8 cellular contexts compared by ENCODE assay signal in genomic region chrX:136694491-136695087, GRCh38. TPM values are rescaled to one million over a fixed set of nuclear protein-coding genes. Genes with fewer than 3 reads are reported as not detected.
DNase-seq lines count a peak whose midpoint lies in the region; ATAC-seq and TF ChIP-seq lines count a peak whose summit lies in the region.

No MANE protein-coding gene starts in this region.

- DNase-seq in activated CD4-positive, alpha-beta T cell treated with anti-CD3 and anti-CD28 coated beads for 4 hours = peak; percentile 20 to 21
- DNase-seq in activated CD4-positive, alpha-beta T cell treated with anti-CD3 and anti-CD28 coated beads for 1 hour = no peak
- DNase-seq in HPDE6-E6E7 (ENCODE audit: extremely low spot score) (peak; percentile 16), NCI-H82 treated with DMSO at 0.1 percent for 48 hours (lab: John Stamatoyannopoulos, UW; ENCODE audit: unreplicated experiment) (peak; percentile 33), breast epithelium (ENCODE audit: low spot score in 2 of 2) (no peak), vagina (ENCODE audit: extremely low spot score in 2 of 2) (no peak)

- H3K9me3 ChIP-seq in breast epithelium (no peaks in the 10 kb centered on the region), liver (ENCODE audit: control insufficient read depth in 4 of 4, low read length in 3 of 4) (no peaks in the 10 kb centered on the region), vagina (no peaks in the 10 kb centered on the region)

- WGBS in liver = 40% methylated on average over 7 of the region's 7 CpGs

- H3K4me1 ChIP-seq in breast epithelium (no peaks in the 10 kb centered on the region), liver (ENCODE audit: control insufficient read depth in 4 of 4, insufficient read depth in 4 of 4, low read length in 3 of 4) (no peaks in the 10 kb centered on the region), vagina (no peaks in the 10 kb centered on the region)

- intact Hi-C loops in breast epithelium (cut with DNase I; ENCODE audit: low total_unique reads) = no loop called here
- intact Hi-C loops in vagina (cut with DNase I) = no loop called here

- H3K27me3 ChIP-seq in breast epithelium = peaks cover 0 to 26% of the 10 kb centered on the region in 2 donors
- H3K27me3 ChIP-seq in liver (ENCODE audit: control insufficient read depth in 4 of 4, insufficient read depth in 4 of 4, low read length in 3 of 4) = no peaks in the 10 kb centered on the region
- H3K27me3 ChIP-seq in vagina = no peaks in the 10 kb centered on the region

- H3K27ac ChIP-seq in breast epithelium (no peak overlapping the region), liver (ENCODE audit: low read depth in 1 of 2, low read length in 2 of 2) (no peak overlapping the region), vagina (no peak overlapping the region)

- peak; percentile 47 for ATAC-seq in GM19467 (IDR thresholded peaks at IDR 0.05; ENCODE audit: unreplicated experiment)

- H3K36me3 ChIP-seq in breast epithelium (no peaks in the 10 kb centered on the region), liver (ENCODE audit: control insufficient read depth in 4 of 4, insufficient read depth in 3 of 4, low read depth in 1 of 4, low read length in 3 of 4) (no peaks in the 10 kb centered on the region), vagina (no peaks in the 10 kb centered on the region)

- H3K4me3 ChIP-seq in breast epithelium (no peak overlapping the region), liver (ENCODE audit: low read depth in 1 of 3, low read length in 3 of 3) (no peak overlapping the region), vagina (no peak overlapping the region)

- no peak overlapping the region for H3K9ac ChIP-seq in liver (ENCODE audit: low read depth in 1 of 2, low read length in 2 of 2)

- TF ChIP-seq RAD21 in liver (IDR thresholded peaks at IDR 0.05) = peak; percentile 77 to 90

- TF ChIP-seq CTCF in breast epithelium (IDR thresholded peaks at IDR 0.05) (peak in 2 of 3 donors; percentile 25 to 57), liver (IDR thresholded peaks at IDR 0.05; ENCODE audit: low read depth, low read length, missing input control) (peak; percentile 57), vagina (IDR thresholded peaks at IDR 0.05) (peak; percentile 9 to 47 (median 20))

- TF ChIP-seq POLR2A in breast epithelium (IDR thresholded peaks at IDR 0.05) (no peak), vagina (IDR thresholded peaks at IDR 0.05) (no peak)

TF ChIP-seq in liver, 16 proteins besides CTCF, POLR2A, EP300 and RAD21:
- no peak for TF ChIP-seq JUND (IDR thresholded peaks at IDR 0.05)
- TF ChIP-seq, protein P1, sequence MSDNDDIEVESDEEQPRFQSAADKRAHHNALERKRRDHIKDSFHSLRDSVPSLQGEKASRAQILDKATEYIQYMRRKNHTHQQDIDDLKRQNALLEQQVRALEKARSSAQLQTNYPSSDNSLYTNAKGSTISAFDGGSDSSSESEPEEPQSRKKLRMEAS (IDR thresholded peaks at IDR 0.05) = no peak
- TF ChIP-seq SP1 (IDR thresholded peaks at IDR 0.05) = no peak
- no peak for TF ChIP-seq FOXA2 (IDR thresholded peaks at IDR 0.05)
- TF ChIP-seq, protein P2, sequence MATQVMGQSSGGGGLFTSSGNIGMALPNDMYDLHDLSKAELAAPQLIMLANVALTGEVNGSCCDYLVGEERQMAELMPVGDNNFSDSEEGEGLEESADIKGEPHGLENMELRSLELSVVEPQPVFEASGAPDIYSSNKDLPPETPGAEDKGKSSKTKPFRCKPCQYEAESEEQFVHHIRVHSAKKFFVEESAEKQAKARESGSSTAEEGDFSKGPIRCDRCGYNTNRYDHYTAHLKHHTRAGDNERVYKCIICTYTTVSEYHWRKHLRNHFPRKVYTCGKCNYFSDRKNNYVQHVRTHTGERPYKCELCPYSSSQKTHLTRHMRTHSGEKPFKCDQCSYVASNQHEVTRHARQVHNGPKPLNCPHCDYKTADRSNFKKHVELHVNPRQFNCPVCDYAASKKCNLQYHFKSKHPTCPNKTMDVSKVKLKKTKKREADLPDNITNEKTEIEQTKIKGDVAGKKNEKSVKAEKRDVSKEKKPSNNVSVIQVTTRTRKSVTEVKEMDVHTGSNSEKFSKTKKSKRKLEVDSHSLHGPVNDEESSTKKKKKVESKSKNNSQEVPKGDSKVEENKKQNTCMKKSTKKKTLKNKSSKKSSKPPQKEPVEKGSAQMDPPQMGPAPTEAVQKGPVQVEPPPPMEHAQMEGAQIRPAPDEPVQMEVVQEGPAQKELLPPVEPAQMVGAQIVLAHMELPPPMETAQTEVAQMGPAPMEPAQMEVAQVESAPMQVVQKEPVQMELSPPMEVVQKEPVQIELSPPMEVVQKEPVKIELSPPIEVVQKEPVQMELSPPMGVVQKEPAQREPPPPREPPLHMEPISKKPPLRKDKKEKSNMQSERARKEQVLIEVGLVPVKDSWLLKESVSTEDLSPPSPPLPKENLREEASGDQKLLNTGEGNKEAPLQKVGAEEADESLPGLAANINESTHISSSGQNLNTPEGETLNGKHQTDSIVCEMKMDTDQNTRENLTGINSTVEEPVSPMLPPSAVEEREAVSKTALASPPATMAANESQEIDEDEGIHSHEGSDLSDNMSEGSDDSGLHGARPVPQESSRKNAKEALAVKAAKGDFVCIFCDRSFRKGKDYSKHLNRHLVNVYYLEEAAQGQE (IDR thresholded peaks at IDR 0.05) = no peak
- no peak for TF ChIP-seq HNF4A (conservative IDR thresholded peaks at IDR 0.05)
- no peak for TF ChIP-seq FOXA1 (IDR thresholded peaks at IDR 0.05)
- no peak for TF ChIP-seq EGR1 (IDR thresholded peaks at IDR 0.05; ENCODE audit: low read depth in 2 of 2)
- TF ChIP-seq HNF4G (IDR thresholded peaks at IDR 0.05) = no peak
- no peak for TF ChIP-seq TAF1 (conservative IDR thresholded peaks at IDR 0.05)
- no peak for TF ChIP-seq ATF3 (IDR thresholded peaks at IDR 0.05)
- no peak for TF ChIP-seq GABPA (IDR thresholded peaks at IDR 0.05 in 1 of 2, conservative IDR thresholded peaks at IDR 0.05 in 1 of 2)
- TF ChIP-seq RXRA (IDR thresholded peaks at IDR 0.05) = no peak
- TF ChIP-seq YY1 (IDR thresholded peaks at IDR 0.05) = no peak
- no peak for TF ChIP-seq NR2F2 (IDR thresholded peaks at IDR 0.05)

RNA-seq across cellular contexts. Expression of gene CD40LG, which starts 46.6 kb away (rescaled TPM):
- total RNA-seq in breast epithelium = under 1 TPM; 0.29 to 0.33 (median 0.32) TPM
- under 1 TPM; 0.17 to 0.19 TPM for total RNA-seq in liver
- polyA plus RNA-seq in liver = under 1 TPM in 1 of 2 donors, not detected in 1; 0.13 TPM
- total RNA-seq in vagina = not detected

Comparison
In these comparisons a context has a peak if more than half of its experiments do, and no peak if none do; other contexts are left out.
1. DNase-seq: peak in activated CD4-positive, alpha-beta T cell treated with anti-CD3 and anti-CD28 coated beads for 4 hours (2 of 2), HPDE6-E6E7 (single experiment) and NCI-H82 treated with DMSO at 0.1 percent for 48 hours (single experiment); none in activated CD4-positive, alpha-beta T cell treated with anti-CD3 and anti-CD28 coated beads for 1 hour (single experiment), breast epithelium (0 of 2) and vagina (0 of 2).
2. Peak in every context shown above with its lines, with median percentiles within 50 percentile points of each other: CTCF ChIP-seq.